Comparison of ENCODE assay signal across 8 cellular contexts in genomic region chr17:28643979-28644781, GRCh38. TPM values are rescaled to one million over a fixed set of nuclear protein-coding genes. Genes with fewer than 3 reads are reported as not detected.
DNase-seq lines count a peak whose midpoint lies in the region; ATAC-seq and TF ChIP-seq lines count a peak whose summit lies in the region.

No MANE protein-coding gene starts in this region.

- DNase-seq in NCI-H1694 (lab: John Stamatoyannopoulos, UW) (peak; percentile 17), NCI-H1694 treated with DMSO at 0.1 percent for 48 hours (lab: John Stamatoyannopoulos, UW) (no peak), HFF-Myc (ENCODE audit: extremely low read depth, low read depth) (no peak), NCI-H748 (lab: John Stamatoyannopoulos, UW; ENCODE audit: unreplicated experiment) (peak; percentile 59), fibroblast of the conjunctiva (ENCODE audit: low read depth) (peak; percentile 21)
- DNase-seq in activated T-cell treated with anti-CD3 and anti-CD28 coated beads, Interleukin-2, amount 50 U/mL, for 48 hours: peak; percentile 54 to 58
- DNase-seq in natural killer cell treated with Interleukin-12 subunit alpha and Interleukin-12 subunit beta and Interleukin-15 and Interleukin-18, amount 100 ng/mL, for 72 hours (ENCODE audit: low spot score): no peak

- H3K4me1 Mint-ChIP-seq in natural killer cell treated with Interleukin-12 subunit alpha and Interleukin-12 subunit beta and Interleukin-15 and Interleukin-18, amount 100 ng/mL, for 72 hours (ENCODE audit: low read depth in 2 of 2): peaks cover 41 to 53% of the 10 kb centered on the region in 2 donors

- peak; percentile 1 to 2 for ATAC-seq in natural killer cell treated with Interleukin-12 subunit alpha and Interleukin-12 subunit beta and Interleukin-15 and Interleukin-18, amount 100 ng/mL, for 72 hours
- ATAC-seq in GM21367 (IDR thresholded peaks at IDR 0.05; ENCODE audit: unreplicated experiment): no peak

- peaks cover 39% of the 10 kb centered on the region for H3K36me3 Mint-ChIP-seq in natural killer cell treated with Interleukin-12 subunit alpha and Interleukin-12 subunit beta and Interleukin-15 and Interleukin-18, amount 100 ng/mL, for 72 hours

- peak overlapping the region; percentile 97 for H3K4me3 Mint-ChIP-seq in natural killer cell treated with Interleukin-12 subunit alpha and Interleukin-12 subunit beta and Interleukin-15 and Interleukin-18, amount 100 ng/mL, for 72 hours

- H3K9me3 Mint-ChIP-seq in natural killer cell treated with Interleukin-12 subunit alpha and Interleukin-12 subunit beta and Interleukin-15 and Interleukin-18, amount 100 ng/mL, for 72 hours: no peaks in the 10 kb centered on the region

- peak; percentile 38 for TF ChIP-seq CTCF in HFF-Myc (IDR thresholded peaks at IDR 0.05; ENCODE audit: low read depth, low read length, missing control alignments)

- no peaks in the 10 kb centered on the region for H3K27me3 Mint-ChIP-seq in natural killer cell treated with Interleukin-12 subunit alpha and Interleukin-12 subunit beta and Interleukin-15 and Interleukin-18, amount 100 ng/mL, for 72 hours

- peak overlapping the region; percentile 72 to 94 for H3K27ac Mint-ChIP-seq in natural killer cell treated with Interleukin-12 subunit alpha and Interleukin-12 subunit beta and Interleukin-15 and Interleukin-18, amount 100 ng/mL, for 72 hours

- peak overlapping the region; percentile 93 for H3K4me3 ChIP-seq in HFF-Myc (replicated peaks; ENCODE audit: low read depth, low read length)

RNA-seq across cellular contexts. Expression of gene BLTP2, which starts 0.8 kb away (rescaled TPM):
- total RNA-seq in natural killer cell treated with Interleukin-12 subunit alpha and Interleukin-12 subunit beta and Interleukin-15 and Interleukin-18, amount 100 ng/mL, for 72 hours: 100 to 1,000 TPM; 184 to 422 TPM

RNA-seq across cellular contexts. Expression of gene SDF2, which starts 17.5 kb away (rescaled TPM):
- total RNA-seq in natural killer cell treated with Interleukin-12 subunit alpha and Interleukin-12 subunit beta and Interleukin-15 and Interleukin-18, amount 100 ng/mL, for 72 hours: 10 to 100 TPM; 36.1 to 65.2 TPM

RNA-seq across cellular contexts. Expression of gene SUPT6H, which starts 17.8 kb away (rescaled TPM):
- total RNA-seq in natural killer cell treated with Interleukin-12 subunit alpha and Interleukin-12 subunit beta and Interleukin-15 and Interleukin-18, amount 100 ng/mL, for 72 hours: 100 to 1,000 TPM; 118 to 133 TPM

RNA-seq across cellular contexts. Expression of gene RSKR, which starts 30.2 kb away (rescaled TPM):
- 100 to 1,000 TPM in 1 of 2 donors, 10 to 100 TPM in 1; 34.4 to 108 TPM for total RNA-seq in natural killer cell treated with Interleukin-12 subunit alpha and Interleukin-12 subunit beta and Interleukin-15 and Interleukin-18, amount 100 ng/mL, for 72 hours

RNA-seq across cellular contexts. Expression of gene SPAG5, which starts 45.4 kb away (rescaled TPM):
- 100 to 1,000 TPM in 1 of 2 donors, 10 to 100 TPM in 1; 80.7 to 198 TPM for total RNA-seq in natural killer cell treated with Interleukin-12 subunit alpha and Interleukin-12 subunit beta and Interleukin-15 and Interleukin-18, amount 100 ng/mL, for 72 hours

Comparison
In these comparisons a context has a peak if more than half of its experiments do, and no peak if none do; other contexts are left out.
1. DNase-seq: peak in NCI-H1694 (single experiment), NCI-H748 (single experiment), activated T-cell treated with anti-CD3 and anti-CD28 coated beads, Interleukin-2, amount 50 U/mL, for 48 hours (2 of 2) and fibroblast of the conjunctiva (single experiment); none in NCI-H1694 treated with DMSO at 0.1 percent for 48 hours (single experiment), HFF-Myc (single experiment) and natural killer cell treated with Interleukin-12 subunit alpha and Interleukin-12 subunit beta and Interleukin-15 and Interleukin-18, amount 100 ng/mL, for 72 hours (single experiment).